29 cellular contexts compared by ENCODE assay signal in the genomic region with DNA sequence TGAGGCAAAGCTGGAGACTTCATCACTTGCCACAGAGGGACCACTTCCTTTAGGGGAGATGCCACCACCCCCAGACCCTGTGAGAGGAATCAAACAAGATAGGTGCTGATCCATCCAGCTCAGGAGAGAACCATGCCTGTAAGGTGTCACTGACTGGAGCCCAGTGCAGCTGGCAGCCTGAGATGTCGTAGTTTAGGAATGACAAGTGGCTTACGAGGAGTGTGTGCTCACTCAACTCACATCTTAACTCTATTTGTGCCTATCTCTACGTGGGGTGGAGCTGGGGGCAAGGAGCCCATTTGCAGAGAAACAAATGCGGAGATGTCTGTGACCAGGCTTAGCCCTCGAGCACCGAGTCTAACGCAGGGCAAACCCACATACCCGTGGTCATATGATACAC.
"Had no signal": no experiment of that assay in that cellular context is flagged by ENCODE, and none has a peak within 500 bp of the region (broad histone marks: within the 10 kb centered on the region; RNA-seq: fewer than 3 reads in every experiment).

No MANE protein-coding gene starts in this region.

- ATAC-seq: activated CD4-positive, CD25-positive, alpha-beta regulatory T cell treated with anti-CD3 and anti-CD28 coated beads, Interleukin-2, amount 50 U/mL, for 24 hours; activated naive CD8-positive, alpha-beta T cell treated with anti-CD3 and anti-CD28 coated beads, Interleukin-2, amount 50 U/mL, for 24 hours; Panc1 had no signal

- H3K27me3 ChIP-seq: MG63, SJSA1 had no signal

- DNase-seq: activated CD4-positive, alpha-beta memory T cell treated with anti-CD3 and anti-CD28 coated beads, Interleukin-2, amount 10 ng/mL, durations not matched to agents 7 days and 5 days; activated CD4-positive, alpha-beta T cell treated with anti-CD3 and anti-CD28 coated beads for 4 hours; activated CD4-positive, alpha-beta T cell treated with anti-CD3 and anti-CD28 coated beads, Interleukin-2, amount 50 U/mL, for 1 hour; activated gamma-delta T cell treated with Interleukin-2 at 50 U/mL for 16 hours; activated naive CD4-positive, alpha-beta T cell treated with anti-CD3 and anti-CD28 coated beads for 36 hours; activated naive CD8-positive, alpha-beta T cell treated with anti-CD3 and anti-CD28 coated beads, Interleukin-2, amount 50 U/mL, for 24 hours; activated T-cell treated with anti-CD3 and anti-CD28 coated beads, Interleukin-2, amount 50 U/mL, for 24 hours; anterior cingulate cortex; central memory CD4-positive, alpha-beta T cell; Kasumi-1; MG63; NCI-H1048; NCI-H1105 treated with DMSO at 0.1 percent for 48 hours; NCI-H1436; NCI-H1694; NCI-H1930; NCI-H345; NCI-H524 treated with DMSO at 0.1 percent for 48 hours; SHP77 treated with DMSO at 0.1 percent for 48 hours; SK-N-SH had no signal

- H3K4me1 ChIP-seq: SJSA1 had no signal

- H3K27ac Mint-ChIP-seq: activated CD4-positive, alpha-beta memory T cell treated with anti-CD3 and anti-CD28 coated beads, Interleukin-2, amount 10 ng/mL, durations not matched to agents 7 days and 5 days; activated naive CD4-positive, alpha-beta T cell treated with anti-CD3 and anti-CD28 coated beads for 36 hours; activated naive CD8-positive, alpha-beta T cell; activated naive CD8-positive, alpha-beta T cell treated with anti-CD3 and anti-CD28 coated beads, Interleukin-2, amount 50 U/mL, for 24 hours; activated T-cell treated with anti-CD3 and anti-CD28 coated beads, Interleukin-2, amount 50 U/mL, for 24 hours; activated T-helper 1 cell treated with anti-CD3 and anti-CD28 coated beads, Interleukin-12 subunit alpha, Interleukin-12 subunit beta, Interleukin-2, Interleukin-4 antibody, amounts not matched to agents 30 ng/mL and 10 ng/mL and 1 ng/mL, durations not matched to agents 14 hours and 24 hours and 36 hours; brain; T-helper 1 cell treated with Interleukin-12 subunit alpha and Interleukin-12 subunit beta and Interleukin-4 antibody, amounts not matched to agents 30 μg/mL and 1 μg/mL, for 36 hours; T-helper 2 cell treated with Interferon-gamma antibody and Interleukin-4, amounts not matched to agents 5 μg/mL and 100 μg/mL, for 36 hours had no signal

- H3K4me1 Mint-ChIP-seq: brain had no signal

- H3K9me3 ChIP-seq: MG63, SJSA1, SK-N-SH had no signal

- H3K27ac ChIP-seq: SJSA1 had no signal

- H3K27me3 Mint-ChIP-seq: activated CD4-positive, alpha-beta memory T cell treated with anti-CD3 and anti-CD28 coated beads, Interleukin-2, amount 10 ng/mL, durations not matched to agents 7 days and 5 days; activated naive CD8-positive, alpha-beta T cell; activated naive CD8-positive, alpha-beta T cell treated with anti-CD3 and anti-CD28 coated beads, Interleukin-2, amount 50 U/mL, for 24 hours; activated T-cell treated with anti-CD3 and anti-CD28 coated beads, Interleukin-2, amount 50 U/mL, for 24 hours; brain had no signal

- H3K9me3 Mint-ChIP-seq: activated CD4-positive, alpha-beta memory T cell treated with anti-CD3 and anti-CD28 coated beads, Interleukin-2, amount 10 ng/mL, durations not matched to agents 7 days and 5 days; activated naive CD4-positive, alpha-beta T cell treated with anti-CD3 and anti-CD28 coated beads for 36 hours; activated naive CD8-positive, alpha-beta T cell treated with anti-CD3 and anti-CD28 coated beads, Interleukin-2, amount 50 U/mL, for 24 hours; activated T-cell treated with anti-CD3 and anti-CD28 coated beads, Interleukin-2, amount 50 U/mL, for 24 hours; activated T-helper 1 cell treated with anti-CD3 and anti-CD28 coated beads, Interleukin-12 subunit alpha, Interleukin-12 subunit beta, Interleukin-2, Interleukin-4 antibody, amounts not matched to agents 30 ng/mL and 10 ng/mL and 1 ng/mL, durations not matched to agents 14 hours and 24 hours and 36 hours; brain; T-helper 1 cell treated with Interleukin-12 subunit alpha and Interleukin-12 subunit beta and Interleukin-4 antibody, amounts not matched to agents 30 μg/mL and 1 μg/mL, for 36 hours; T-helper 2 cell treated with Interferon-gamma antibody and Interleukin-4, amounts not matched to agents 5 μg/mL and 100 μg/mL, for 36 hours had no signal

- H3K9ac ChIP-seq: SK-N-SH had no signal

- H3K4me3 Mint-ChIP-seq: activated CD4-positive, alpha-beta memory T cell treated with anti-CD3 and anti-CD28 coated beads, Interleukin-2, amount 10 ng/mL, durations not matched to agents 7 days and 5 days; activated naive CD4-positive, alpha-beta T cell treated with anti-CD3 and anti-CD28 coated beads for 36 hours; activated naive CD8-positive, alpha-beta T cell; activated naive CD8-positive, alpha-beta T cell treated with anti-CD3 and anti-CD28 coated beads, Interleukin-2, amount 50 U/mL, for 24 hours; activated T-cell treated with anti-CD3 and anti-CD28 coated beads, Interleukin-2, amount 50 U/mL, for 24 hours; activated T-helper 1 cell treated with anti-CD3 and anti-CD28 coated beads, Interleukin-12 subunit alpha, Interleukin-12 subunit beta, Interleukin-2, Interleukin-4 antibody, amounts not matched to agents 30 ng/mL and 10 ng/mL and 1 ng/mL, durations not matched to agents 14 hours and 24 hours and 36 hours; brain; T-helper 1 cell treated with Interleukin-12 subunit alpha and Interleukin-12 subunit beta and Interleukin-4 antibody, amounts not matched to agents 30 μg/mL and 1 μg/mL, for 36 hours; T-helper 2 cell treated with Interferon-gamma antibody and Interleukin-4, amounts not matched to agents 5 μg/mL and 100 μg/mL, for 36 hours had no signal

- FAIRE-seq: TTC549 had no signal

- H3K4me3 ChIP-seq: MG63, SJSA1 had no signal

- H3K4me2 ChIP-seq: SK-N-SH had no signal
